ENCODE assay signal across 25 cellular contexts in genomic region chr4:141387299-141387698, GRCh38.
"Had no signal": no experiment of that assay in that cellular context is flagged by ENCODE, and none has a peak within 500 bp of the region (broad histone marks: within the 10 kb centered on the region; RNA-seq: fewer than 3 reads in every experiment).

No MANE protein-coding gene starts in this region.

- H3K9me3 ChIP-seq: lower lobe of right lung, neutrophil, suprapubic skin, thoracic aorta, tibial nerve had no signal

- H3K27ac ChIP-seq: left lung, lower lobe of right lung, neural progenitor cell, neutrophil, suprapubic skin, thoracic aorta, tibial nerve had no signal

- H3K36me3 ChIP-seq: left lung, lower lobe of right lung, neural progenitor cell, neutrophil, suprapubic skin, thoracic aorta, tibial nerve had no signal

- H3K4me1 ChIP-seq: left lung, lower lobe of right lung, neural progenitor cell had no signal

- H3K4me3 ChIP-seq: left lung, lower lobe of right lung, neural progenitor cell, skin epidermis, suprapubic skin, thoracic aorta, tibial nerve had no signal

- ATAC-seq: left colon; left lung; lower lobe of right lung; natural killer cell; right cardiac atrium; sciatic nerve; stimulated activated effector memory CD8-positive, alpha-beta T cell treated with anti-CD3 and anti-CD28 coated beads, Interleukin-12 subunit alpha, Interleukin-12 subunit beta, amount 100 ng/mL, for 72 hours had no signal

- H3K27me3 ChIP-seq: left lung, neural progenitor cell, neutrophil, suprapubic skin, tibial nerve had no signal

- DNase-seq: hippocampal formation; left colon; left lung; lower lobe of right lung; mammary epithelial cell; mesenchymal stem cell; naive B cell; natural killer cell; nephron progenitor cell; occipital lobe; retina; right cardiac atrium; stimulated activated CD4-positive, alpha-beta T cell treated with anti-CD3 and anti-CD28 coated beads, Interleukin-12 subunit alpha, Interleukin-12 subunit beta, amount 100 ng/mL, for 4 hours; stimulated activated CD4-positive, alpha-beta T cell treated with anti-CD3 and anti-CD28 coated beads, Interleukin-15, amount 100 ng/mL, for 24 hours; stimulated activated CD4-positive, alpha-beta T cell treated with anti-CD3 and anti-CD28 coated beads, Interleukin-2, amount 100 ng/mL, for 24 hours; stimulated activated CD4-positive, alpha-beta T cell treated with anti-CD3 and anti-CD28 coated beads, Interleukin-4, amount 100 ng/mL, for 24 hours; stimulated activated naive CD4-positive, alpha-beta T cell had no signal
